Comparison of ENCODE assay signal across 26 cellular contexts in the genomic region with DNA sequence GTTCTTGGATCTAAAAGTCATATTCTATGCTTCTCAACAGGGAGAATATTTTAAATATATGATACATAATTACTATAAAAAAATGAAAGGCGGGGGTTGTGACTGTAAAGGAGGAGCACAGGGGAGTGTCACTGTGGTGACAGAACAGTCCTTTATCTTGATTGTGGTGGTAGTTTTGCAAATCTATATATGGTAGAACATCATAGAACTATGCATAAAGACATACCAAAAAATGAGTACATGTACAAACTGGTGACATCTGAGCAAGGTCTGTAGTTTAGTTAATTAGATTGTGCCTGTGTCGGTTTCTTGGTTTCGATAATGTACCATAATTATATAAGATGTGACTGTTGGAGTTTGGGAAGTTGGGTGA.
"Had no signal": no experiment of that assay in that cellular context is flagged by ENCODE, and none has a peak within 500 bp of the region (broad histone marks: within the 10 kb centered on the region; RNA-seq: fewer than 3 reads in every experiment).

No MANE protein-coding gene starts in this region.

- H3K4me3 Mint-ChIP-seq: activated CD4-positive, alpha-beta memory T cell treated with anti-CD3 and anti-CD28 coated beads for 36 hours; activated CD4-positive, alpha-beta T cell treated with anti-CD3 and anti-CD28 coated beads, Interleukin-2, amount 10 ng/mL, durations not matched to agents 24 days and 14 days; activated naive CD8-positive, alpha-beta T cell; activated T-cell treated with anti-CD3 and anti-CD28 coated beads, Interleukin-2, amount 50 U/mL, for 4 hours; activated T-helper 17 cell treated with anti-CD3 and anti-CD28 coated beads, Interleukin-2, amount 50 U/mL, for 72 hours; stimulated activated memory B cell treated with anti-CD40 and anti-IgM and Interleukin-4, amounts not matched to agents 10 μg/mL and 1 μg/mL and 100 μg/mL, for 72 hours had no signal

- ATAC-seq: activated T-cell treated with anti-CD3 and anti-CD28 coated beads, Interleukin-2, amount 50 U/mL, for 4 hours; activated T-helper 17 cell treated with anti-CD3 and anti-CD28 coated beads, Interleukin-2, amount 50 U/mL, for 72 hours; body of pancreas; left cardiac atrium; left ventricle myocardium superior; stimulated activated memory B cell treated with anti-CD40 and anti-IgM and Interleukin-4, amounts not matched to agents 10 μg/mL and 1 μg/mL and 100 μg/mL, for 72 hours had no signal

- H3K4me1 ChIP-seq: thyroid gland had no signal

- H3K36me3 ChIP-seq: ovary had no signal

- H3K9me3 Mint-ChIP-seq: activated CD4-positive, alpha-beta memory T cell treated with anti-CD3 and anti-CD28 coated beads for 36 hours; activated CD4-positive, alpha-beta T cell treated with anti-CD3 and anti-CD28 coated beads, Interleukin-2, amount 10 ng/mL, durations not matched to agents 24 days and 14 days; activated T-cell treated with anti-CD3 and anti-CD28 coated beads, Interleukin-2, amount 50 U/mL, for 4 hours; activated T-helper 17 cell treated with anti-CD3 and anti-CD28 coated beads, Interleukin-2, amount 50 U/mL, for 72 hours; stimulated activated memory B cell treated with anti-CD40 and anti-IgM and Interleukin-4, amounts not matched to agents 10 μg/mL and 1 μg/mL and 100 μg/mL, for 72 hours had no signal

- H3K27ac Mint-ChIP-seq: activated CD4-positive, alpha-beta memory T cell treated with anti-CD3 and anti-CD28 coated beads for 36 hours; activated CD4-positive, alpha-beta T cell treated with anti-CD3 and anti-CD28 coated beads, Interleukin-2, amount 10 ng/mL, durations not matched to agents 24 days and 14 days; stimulated activated memory B cell treated with anti-CD40 and anti-IgM and Interleukin-4, amounts not matched to agents 10 μg/mL and 1 μg/mL and 100 μg/mL, for 72 hours had no signal

- H3K27me3 Mint-ChIP-seq: activated CD4-positive, alpha-beta memory T cell treated with anti-CD3 and anti-CD28 coated beads for 36 hours; activated CD4-positive, alpha-beta T cell treated with anti-CD3 and anti-CD28 coated beads, Interleukin-2, amount 10 ng/mL, durations not matched to agents 24 days and 14 days; activated naive CD8-positive, alpha-beta T cell; activated T-helper 17 cell treated with anti-CD3 and anti-CD28 coated beads, Interleukin-2, amount 50 U/mL, for 72 hours; stimulated activated memory B cell treated with anti-CD40 and anti-IgM and Interleukin-4, amounts not matched to agents 10 μg/mL and 1 μg/mL and 100 μg/mL, for 72 hours had no signal

- DNase-seq: activated CD4-positive, alpha-beta memory T cell treated with anti-CD3 and anti-CD28 coated beads for 36 hours; activated CD4-positive, alpha-beta T cell treated with anti-CD3 and anti-CD28 coated beads, Interleukin-2, amount 10 ng/mL, durations not matched to agents 24 days and 14 days; activated T-cell treated with anti-CD3 and anti-CD28 coated beads, Interleukin-2, amount 50 U/mL, for 4 hours; aorta; dermis blood vessel endothelial cell; effector CD4-positive, alpha-beta T cell; esophagus squamous epithelium; foreskin melanocyte; left cardiac atrium; left ventricle myocardium superior; ovary; sigmoid colon; small intestine; stimulated activated CD4-positive, alpha-beta T cell treated with anti-CD3 and anti-CD28 coated beads, Interleukin-4, amount 100 ng/mL, for 4 hours; stimulated activated CD8-positive, alpha-beta memory T cell treated with anti-CD3 and anti-CD28 coated beads, Interleukin-4, amount 100 ng/mL, for 48 hours; stomach; T-helper 1 cell; thyroid gland; upper lobe of left lung had no signal

- H3K27me3 ChIP-seq: body of pancreas, esophagus squamous epithelium, ovary, sigmoid colon, stomach, thyroid gland, upper lobe of left lung, vagina had no signal

- H3K4me3 ChIP-seq: body of pancreas, esophagus squamous epithelium, ovary, prostate gland, sigmoid colon, stomach, thyroid gland, upper lobe of left lung, vagina had no signal

- H3K9me3 ChIP-seq: body of pancreas, esophagus squamous epithelium, ovary, prostate gland, sigmoid colon, stomach, thyroid gland, upper lobe of left lung, vagina had no signal

- H3K27ac ChIP-seq: body of pancreas, epithelial cell of prostate, esophagus squamous epithelium, ovary, sigmoid colon, stomach, thyroid gland, upper lobe of left lung, vagina had no signal
